In genomic region chr2:12267042-12267441, GRCh38 we compare ENCODE assay signal across 20 cellular contexts.
"Had no signal": no experiment of that assay in that cellular context is flagged by ENCODE, and none has a peak within 500 bp of the region (broad histone marks: within the 10 kb centered on the region; RNA-seq: fewer than 3 reads in every experiment).

No MANE protein-coding gene starts in this region.

- H3K27ac ChIP-seq: coronary artery, dorsolateral prefrontal cortex, esophagus muscularis mucosa, foreskin keratinocyte, gastroesophageal sphincter, heart left ventricle, hepatocyte, left lung, lower lobe of right lung had no signal

- H3K27me3 ChIP-seq: dorsolateral prefrontal cortex, esophagus muscularis mucosa, foreskin keratinocyte, gastroesophageal sphincter, heart left ventricle, hepatocyte, left lung had no signal

- DNase-seq: dermis blood vessel endothelial cell; dorsolateral prefrontal cortex; effector CD4-positive, alpha-beta T cell; effector memory CD4-positive, alpha-beta T cell; foreskin keratinocyte; heart left ventricle; hypothalamus; immature natural killer cell; islet precursor cell; kidney; kidney glomerular epithelial cell; left lung; left ventricle myocardium superior; lower lobe of right lung; mesenchymal stem cell; naive thymus-derived CD4-positive, alpha-beta T cell had no signal

- H3K4me1 ChIP-seq: foreskin keratinocyte, left lung had no signal

- H3K36me3 ChIP-seq: esophagus muscularis mucosa, gastroesophageal sphincter, heart left ventricle, left lung, lower lobe of right lung had no signal

- H2AFZ ChIP-seq: hepatocyte had no signal

- H3K4me3 ChIP-seq: coronary artery, dorsolateral prefrontal cortex, esophagus muscularis mucosa, gastroesophageal sphincter, heart left ventricle, hepatocyte, left lung, lower lobe of right lung had no signal

- H3K4me2 ChIP-seq: hepatocyte had no signal

- ATAC-seq: foreskin keratinocyte; gastroesophageal sphincter; heart left ventricle; left lung; left ventricle myocardium superior; lower lobe of right lung; naive thymus-derived CD4-positive, alpha-beta T cell had no signal

- H3K9me3 ChIP-seq: esophagus muscularis mucosa, gastroesophageal sphincter, heart left ventricle, left lung, lower lobe of right lung had no signal

- H3K79me2 ChIP-seq: hepatocyte had no signal
